23 cellular contexts compared by ENCODE assay signal in the genomic region with DNA sequence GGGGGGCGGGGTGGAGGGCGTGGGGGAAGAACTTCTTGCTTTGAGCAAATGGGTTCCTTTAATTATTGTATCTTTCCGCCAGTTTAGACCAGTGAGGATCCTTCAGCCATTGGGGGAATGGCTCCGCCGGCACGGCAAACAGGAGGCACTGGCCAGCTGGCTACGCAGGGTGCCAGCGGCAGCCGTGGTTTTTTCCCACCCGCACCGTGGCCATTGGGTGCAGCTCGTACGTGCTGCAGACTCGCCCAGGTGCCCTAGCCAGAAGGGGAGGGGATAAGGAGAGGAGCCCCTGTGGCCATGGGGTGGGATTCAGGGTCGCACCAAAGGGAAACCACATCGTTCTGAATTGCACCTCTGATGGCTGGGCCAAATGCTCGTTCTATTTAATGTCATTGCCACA.
"Had no signal": no experiment of that assay in that cellular context is flagged by ENCODE, and none has a peak within 500 bp of the region (broad histone marks: within the 10 kb centered on the region; RNA-seq: fewer than 3 reads in every experiment).

No MANE protein-coding gene starts in this region.

- H3K9me3 ChIP-seq: adrenal gland, Peyer's patch, SJSA1 had no signal

- DNase-seq: activated CD4-positive, alpha-beta T cell treated with anti-CD3 and anti-CD28 coated beads for 48 hours; activated CD4-positive, alpha-beta T cell treated with anti-CD3 and anti-CD28 coated beads, Interleukin-2, amount 50 U/mL, for 4 hours; activated CD4-positive, CD25-positive, alpha-beta regulatory T cell treated with anti-CD3 and anti-CD28 coated beads, Interleukin-2, amount 50 U/mL, for 72 hours; activated CD8-positive, alpha-beta memory T cell treated with anti-CD3 and anti-CD28 coated beads, Interleukin-2, amount 50 U/mL, for 48 hours; activated CD8-positive, alpha-beta T cell treated with anti-CD3 and anti-CD28 coated beads, Interleukin-2, amount 10 ng/mL, durations not matched to agents 7 days and 5 days; activated naive CD4-positive, alpha-beta T cell treated with anti-CD3 and anti-CD28 coated beads, Interleukin-2, amount 50 U/mL, for 16 hours; activated naive CD8-positive, alpha-beta T cell treated with anti-CD3 and anti-CD28 coated beads, Interleukin-2, amount 10 ng/mL, durations not matched to agents 7 days and 5 days; activated T-cell treated with anti-CD3 and anti-CD28 coated beads, Interleukin-2, amount 50 U/mL, for 1 hour; adrenal gland; anterior cingulate cortex; cerebellar nuclear complex; Kasumi-1; NCI-H1092; NCI-H187; NCI-H2081; NCI-H446 treated with DMSO at 0.1 percent for 48 hours; NCI-H524 treated with DMSO at 0.1 percent for 48 hours; NCI-H774; Peyer's patch; SHP77; T-helper 17 cell; T-helper 9 cell had no signal

- H3K36me3 ChIP-seq: adrenal gland, Peyer's patch, SJSA1 had no signal

- H3K4me3 ChIP-seq: adrenal gland, Peyer's patch, SJSA1 had no signal

- H3K27ac ChIP-seq: adrenal gland, Peyer's patch, SJSA1 had no signal

- H3K4me1 ChIP-seq: adrenal gland, Peyer's patch, SJSA1 had no signal

- ATAC-seq: activated CD8-positive, alpha-beta T cell treated with anti-CD3 and anti-CD28 coated beads, Interleukin-2, amount 10 ng/mL, durations not matched to agents 7 days and 5 days; T-helper 17 cell had no signal

- H3K27me3 ChIP-seq: Peyer's patch had no signal
